ENCODE assay signal across 1 cellular context in the genomic region with DNA sequence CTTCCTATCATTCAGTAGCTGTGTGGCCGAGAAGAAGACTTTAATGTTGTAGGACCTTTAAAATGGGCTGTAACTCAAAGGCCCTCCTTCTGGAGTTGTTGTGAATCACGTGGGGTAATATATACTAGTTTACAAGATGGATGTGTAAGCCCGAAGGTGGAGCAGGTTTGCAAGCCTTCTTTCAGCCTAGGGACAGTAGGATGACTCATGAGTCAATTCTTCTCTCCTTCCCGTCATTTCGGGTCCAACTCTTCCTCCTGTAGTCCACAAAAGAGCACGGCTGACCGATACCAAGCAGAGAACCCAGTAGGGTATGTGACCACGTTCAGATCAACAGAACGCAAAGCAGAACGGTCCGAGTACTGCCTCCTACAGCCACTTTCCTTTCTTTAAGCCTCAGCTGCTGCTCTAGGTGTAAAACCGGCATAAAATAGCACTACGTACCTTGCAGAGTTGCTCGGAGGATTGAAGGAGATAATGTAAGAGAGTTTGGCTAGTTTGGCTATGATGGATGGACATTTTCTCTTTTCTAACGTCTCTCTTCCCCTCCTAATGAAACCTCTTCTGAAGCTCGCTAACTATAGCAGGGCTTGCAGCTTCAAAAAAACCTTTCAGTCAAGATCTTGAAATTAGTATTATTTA.
TF ChIP-seq lines count a peak whose summit lies in the region.

No MANE protein-coding gene starts in this region.

TF ChIP-seq in HepG2, 621 proteins besides CTCF, POLR2A, EP300 and RAD21 (continued from another document and continues in another):
- TF ChIP-seq, protein P1, sequence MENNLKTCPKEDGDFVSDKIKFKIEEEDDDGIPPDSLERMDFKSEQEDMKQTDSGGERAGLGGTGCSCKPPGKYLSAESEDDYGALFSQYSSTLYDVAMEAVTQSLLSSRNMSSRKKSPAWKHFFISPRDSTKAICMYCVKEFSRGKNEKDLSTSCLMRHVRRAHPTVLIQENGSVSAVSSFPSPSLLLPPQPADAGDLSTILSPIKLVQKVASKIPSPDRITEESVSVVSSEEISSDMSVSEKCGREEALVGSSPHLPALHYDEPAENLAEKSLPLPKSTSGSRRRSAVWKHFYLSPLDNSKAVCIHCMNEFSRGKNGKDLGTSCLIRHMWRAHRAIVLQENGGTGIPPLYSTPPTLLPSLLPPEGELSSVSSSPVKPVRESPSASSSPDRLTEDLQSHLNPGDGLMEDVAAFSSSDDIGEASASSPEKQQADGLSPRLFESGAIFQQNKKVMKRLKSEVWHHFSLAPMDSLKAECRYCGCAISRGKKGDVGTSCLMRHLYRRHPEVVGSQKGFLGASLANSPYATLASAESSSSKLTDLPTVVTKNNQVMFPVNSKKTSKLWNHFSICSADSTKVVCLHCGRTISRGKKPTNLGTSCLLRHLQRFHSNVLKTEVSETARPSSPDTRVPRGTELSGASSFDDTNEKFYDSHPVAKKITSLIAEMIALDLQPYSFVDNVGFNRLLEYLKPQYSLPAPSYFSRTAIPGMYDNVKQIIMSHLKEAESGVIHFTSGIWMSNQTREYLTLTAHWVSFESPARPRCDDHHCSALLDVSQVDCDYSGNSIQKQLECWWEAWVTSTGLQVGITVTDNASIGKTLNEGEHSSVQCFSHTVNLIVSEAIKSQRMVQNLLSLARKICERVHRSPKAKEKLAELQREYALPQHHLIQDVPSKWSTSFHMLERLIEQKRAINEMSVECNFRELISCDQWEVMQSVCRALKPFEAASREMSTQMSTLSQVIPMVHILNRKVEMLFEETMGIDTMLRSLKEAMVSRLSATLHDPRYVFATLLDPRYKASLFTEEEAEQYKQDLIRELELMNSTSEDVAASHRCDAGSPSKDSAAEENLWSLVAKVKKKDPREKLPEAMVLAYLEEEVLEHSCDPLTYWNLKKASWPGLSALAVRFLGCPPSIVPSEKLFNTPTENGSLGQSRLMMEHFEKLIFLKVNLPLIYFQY (CRISPR knock-in tag; IDR thresholded peaks at IDR 0.05; ENCODE audit: borderline replicate concordance): peak; percentile 47; the same call in 1 of the 2 replicates
- TF ChIP-seq, protein P2, sequence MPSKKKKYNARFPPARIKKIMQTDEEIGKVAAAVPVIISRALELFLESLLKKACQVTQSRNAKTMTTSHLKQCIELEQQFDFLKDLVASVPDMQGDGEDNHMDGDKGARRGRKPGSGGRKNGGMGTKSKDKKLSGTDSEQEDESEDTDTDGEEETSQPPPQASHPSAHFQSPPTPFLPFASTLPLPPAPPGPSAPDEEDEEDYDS (CRISPR knock-in tag; IDR thresholded peaks at IDR 0.05): peak; percentile 41; the same call in 1 of the 2 replicates
- TF ChIP-seq, protein P3, sequence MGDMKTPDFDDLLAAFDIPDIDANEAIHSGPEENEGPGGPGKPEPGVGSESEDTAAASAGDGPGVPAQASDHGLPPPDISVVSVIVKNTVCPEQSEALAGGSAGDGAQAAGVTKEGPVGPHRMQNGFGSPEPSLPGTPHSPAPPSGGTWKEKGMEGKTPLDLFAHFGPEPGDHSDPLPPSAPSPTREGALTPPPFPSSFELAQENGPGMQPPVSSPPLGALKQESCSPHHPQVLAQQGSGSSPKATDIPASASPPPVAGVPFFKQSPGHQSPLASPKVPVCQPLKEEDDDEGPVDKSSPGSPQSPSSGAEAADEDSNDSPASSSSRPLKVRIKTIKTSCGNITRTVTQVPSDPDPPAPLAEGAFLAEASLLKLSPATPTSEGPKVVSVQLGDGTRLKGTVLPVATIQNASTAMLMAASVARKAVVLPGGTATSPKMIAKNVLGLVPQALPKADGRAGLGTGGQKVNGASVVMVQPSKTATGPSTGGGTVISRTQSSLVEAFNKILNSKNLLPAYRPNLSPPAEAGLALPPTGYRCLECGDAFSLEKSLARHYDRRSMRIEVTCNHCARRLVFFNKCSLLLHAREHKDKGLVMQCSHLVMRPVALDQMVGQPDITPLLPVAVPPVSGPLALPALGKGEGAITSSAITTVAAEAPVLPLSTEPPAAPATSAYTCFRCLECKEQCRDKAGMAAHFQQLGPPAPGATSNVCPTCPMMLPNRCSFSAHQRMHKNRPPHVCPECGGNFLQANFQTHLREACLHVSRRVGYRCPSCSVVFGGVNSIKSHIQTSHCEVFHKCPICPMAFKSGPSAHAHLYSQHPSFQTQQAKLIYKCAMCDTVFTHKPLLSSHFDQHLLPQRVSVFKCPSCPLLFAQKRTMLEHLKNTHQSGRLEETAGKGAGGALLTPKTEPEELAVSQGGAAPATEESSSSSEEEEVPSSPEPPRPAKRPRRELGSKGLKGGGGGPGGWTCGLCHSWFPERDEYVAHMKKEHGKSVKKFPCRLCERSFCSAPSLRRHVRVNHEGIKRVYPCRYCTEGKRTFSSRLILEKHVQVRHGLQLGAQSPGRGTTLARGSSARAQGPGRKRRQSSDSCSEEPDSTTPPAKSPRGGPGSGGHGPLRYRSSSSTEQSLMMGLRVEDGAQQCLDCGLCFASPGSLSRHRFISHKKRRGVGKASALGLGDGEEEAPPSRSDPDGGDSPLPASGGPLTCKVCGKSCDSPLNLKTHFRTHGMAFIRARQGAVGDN (CRISPR knock-in tag; IDR thresholded peaks at IDR 0.05): no peak
- no peak for TF ChIP-seq GPN1 (CRISPR knock-in tag; IDR thresholded peaks at IDR 0.05; ENCODE audit: borderline replicate concordance)
- TF ChIP-seq DNMT3B (CRISPR knock-in tag; conservative IDR thresholded peaks at IDR 0.05): 0 out of 2 replicates have a peak, but pooled peaks have one; percentile 46
- TF ChIP-seq PHB2 (IDR thresholded peaks at IDR 0.05; ENCODE audit: partially characterized antibody): no peak
- no peak for TF ChIP-seq ZNF12 (CRISPR knock-in tag; IDR thresholded peaks at IDR 0.05)
- TF ChIP-seq, protein P4, sequence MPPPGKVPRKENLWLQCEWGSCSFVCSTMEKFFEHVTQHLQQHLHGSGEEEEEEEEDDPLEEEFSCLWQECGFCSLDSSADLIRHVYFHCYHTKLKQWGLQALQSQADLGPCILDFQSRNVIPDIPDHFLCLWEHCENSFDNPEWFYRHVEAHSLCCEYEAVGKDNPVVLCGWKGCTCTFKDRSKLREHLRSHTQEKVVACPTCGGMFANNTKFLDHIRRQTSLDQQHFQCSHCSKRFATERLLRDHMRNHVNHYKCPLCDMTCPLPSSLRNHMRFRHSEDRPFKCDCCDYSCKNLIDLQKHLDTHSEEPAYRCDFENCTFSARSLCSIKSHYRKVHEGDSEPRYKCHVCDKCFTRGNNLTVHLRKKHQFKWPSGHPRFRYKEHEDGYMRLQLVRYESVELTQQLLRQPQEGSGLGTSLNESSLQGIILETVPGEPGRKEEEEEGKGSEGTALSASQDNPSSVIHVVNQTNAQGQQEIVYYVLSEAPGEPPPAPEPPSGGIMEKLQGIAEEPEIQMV (CRISPR knock-in tag; IDR thresholded peaks at IDR 0.05; ENCODE audit: low read depth): no peak
- TF ChIP-seq NCOA5 (CRISPR knock-in tag; IDR thresholded peaks at IDR 0.05): no peak
- TF ChIP-seq NR1H2 (CRISPR knock-in tag; IDR thresholded peaks at IDR 0.05; ENCODE audit: borderline replicate concordance, low read depth): no peak
- TF ChIP-seq ATF1 (CRISPR knock-in tag; IDR thresholded peaks at IDR 0.05): no peak
- no peak for TF ChIP-seq NR2C2 (CRISPR knock-in tag; IDR thresholded peaks at IDR 0.05; ENCODE audit: borderline replicate concordance)
- TF ChIP-seq, protein P5, sequence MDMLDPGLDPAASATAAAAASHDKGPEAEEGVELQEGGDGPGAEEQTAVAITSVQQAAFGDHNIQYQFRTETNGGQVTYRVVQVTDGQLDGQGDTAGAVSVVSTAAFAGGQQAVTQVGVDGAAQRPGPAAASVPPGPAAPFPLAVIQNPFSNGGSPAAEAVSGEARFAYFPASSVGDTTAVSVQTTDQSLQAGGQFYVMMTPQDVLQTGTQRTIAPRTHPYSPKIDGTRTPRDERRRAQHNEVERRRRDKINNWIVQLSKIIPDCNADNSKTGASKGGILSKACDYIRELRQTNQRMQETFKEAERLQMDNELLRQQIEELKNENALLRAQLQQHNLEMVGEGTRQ (IDR thresholded peaks at IDR 0.05; ENCODE audit: low read depth, low read length): 0 out of 2 replicates have a peak, but pooled peaks have one; percentile 20
- TF ChIP-seq, protein P5 (CRISPR knock-in tag; IDR thresholded peaks at IDR 0.05; ENCODE audit: borderline replicate concordance): peak; percentile 58; the same call in 1 of the 2 replicates
- TF ChIP-seq ZBTB1 (CRISPR knock-in tag; IDR thresholded peaks at IDR 0.05; ENCODE audit: borderline replicate concordance): no peak
- TF ChIP-seq, protein P6, sequence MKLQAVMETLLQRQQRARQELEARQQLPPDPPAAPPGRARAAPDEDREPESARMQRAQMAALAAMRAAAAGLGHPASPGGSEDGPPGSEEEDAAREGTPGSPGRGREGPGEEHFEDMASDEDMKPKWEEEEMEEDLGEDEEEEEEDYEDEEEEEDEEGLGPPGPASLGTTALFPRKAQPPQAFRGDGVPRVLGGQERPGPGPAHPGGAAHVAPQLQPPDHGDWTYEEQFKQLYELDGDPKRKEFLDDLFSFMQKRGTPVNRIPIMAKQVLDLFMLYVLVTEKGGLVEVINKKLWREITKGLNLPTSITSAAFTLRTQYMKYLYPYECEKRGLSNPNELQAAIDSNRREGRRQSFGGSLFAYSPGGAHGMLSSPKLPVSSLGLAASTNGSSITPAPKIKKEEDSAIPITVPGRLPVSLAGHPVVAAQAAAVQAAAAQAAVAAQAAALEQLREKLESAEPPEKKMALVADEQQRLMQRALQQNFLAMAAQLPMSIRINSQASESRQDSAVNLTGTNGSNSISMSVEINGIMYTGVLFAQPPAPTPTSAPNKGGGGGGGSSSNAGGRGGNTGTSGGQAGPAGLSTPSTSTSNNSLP (IDR thresholded peaks at IDR 0.05; ENCODE audit: low read depth, low read length): 0 out of 2 replicates have a peak, but pooled peaks have one; percentile 17
- TF ChIP-seq ZNF629 (CRISPR knock-in tag; conservative IDR thresholded peaks at IDR 0.05): peak; percentile 37
- no peak for TF ChIP-seq JARID2 (CRISPR knock-in tag; IDR thresholded peaks at IDR 0.05; ENCODE audit: insufficient replicate concordance)
- no peak for TF ChIP-seq ZNF660 (CRISPR knock-in tag; IDR thresholded peaks at IDR 0.05; ENCODE audit: borderline replicate concordance, low read depth)
- no peak for TF ChIP-seq SIN3A (IDR thresholded peaks at IDR 0.05; ENCODE audit: borderline replicate concordance, low read depth, low read length)
- TF ChIP-seq, protein P7, sequence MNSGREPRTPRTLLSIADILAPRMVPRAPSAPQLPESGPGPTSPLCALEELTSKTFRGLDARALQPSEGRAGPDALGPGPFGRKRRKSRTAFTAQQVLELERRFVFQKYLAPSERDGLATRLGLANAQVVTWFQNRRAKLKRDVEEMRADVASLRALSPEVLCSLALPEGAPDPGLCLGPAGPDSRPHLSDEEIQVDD (CRISPR knock-in tag; IDR thresholded peaks at IDR 0.05; ENCODE audit: borderline replicate concordance): no peak
- TF ChIP-seq RORA (CRISPR knock-in tag; IDR thresholded peaks at IDR 0.05): no peak
- TF ChIP-seq ZNF30 (CRISPR knock-in tag; IDR thresholded peaks at IDR 0.05): no peak
- TF ChIP-seq ZNF644 (CRISPR knock-in tag; IDR thresholded peaks at IDR 0.05; ENCODE audit: low read depth): no peak
- TF ChIP-seq SIX1 (CRISPR knock-in tag; IDR thresholded peaks at IDR 0.05; ENCODE audit: borderline replicate concordance): no peak
- TF ChIP-seq KMT2B (CRISPR knock-in tag; IDR thresholded peaks at IDR 0.05): 0 out of 2 replicates have a peak, but pooled peaks have one; percentile 36
- no peak for TF ChIP-seq ZNF20 (CRISPR knock-in tag; IDR thresholded peaks at IDR 0.05)
- TF ChIP-seq ZNF75D (CRISPR knock-in tag; IDR thresholded peaks at IDR 0.05; ENCODE audit: borderline replicate concordance): no peak
- no peak for TF ChIP-seq MXI1 (IDR thresholded peaks at IDR 0.05; ENCODE audit: borderline replicate concordance, low read depth, low read length)
- 0 out of 2 replicates have a peak, but pooled peaks have one; percentile 18 for TF ChIP-seq ZFY (CRISPR knock-in tag; IDR thresholded peaks at IDR 0.05)
- no peak for TF ChIP-seq TOE1 (CRISPR knock-in tag; IDR thresholded peaks at IDR 0.05)
- TF ChIP-seq NR3C1 (CRISPR knock-in tag; IDR thresholded peaks at IDR 0.05): no peak
- TF ChIP-seq RBFOX2 (IDR thresholded peaks at IDR 0.05; ENCODE audit: low read depth, low read length): no peak
- no peak for TF ChIP-seq ZNF24 (IDR thresholded peaks at IDR 0.05)
- no peak for TF ChIP-seq MBNL3 (CRISPR knock-in tag; conservative IDR thresholded peaks at IDR 0.05)
- TF ChIP-seq PRMT3 (CRISPR knock-in tag; IDR thresholded peaks at IDR 0.05; ENCODE audit: borderline replicate concordance, low read depth): no peak
- TF ChIP-seq, protein P8, sequence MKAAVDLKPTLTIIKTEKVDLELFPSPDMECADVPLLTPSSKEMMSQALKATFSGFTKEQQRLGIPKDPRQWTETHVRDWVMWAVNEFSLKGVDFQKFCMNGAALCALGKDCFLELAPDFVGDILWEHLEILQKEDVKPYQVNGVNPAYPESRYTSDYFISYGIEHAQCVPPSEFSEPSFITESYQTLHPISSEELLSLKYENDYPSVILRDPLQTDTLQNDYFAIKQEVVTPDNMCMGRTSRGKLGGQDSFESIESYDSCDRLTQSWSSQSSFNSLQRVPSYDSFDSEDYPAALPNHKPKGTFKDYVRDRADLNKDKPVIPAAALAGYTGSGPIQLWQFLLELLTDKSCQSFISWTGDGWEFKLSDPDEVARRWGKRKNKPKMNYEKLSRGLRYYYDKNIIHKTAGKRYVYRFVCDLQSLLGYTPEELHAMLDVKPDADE (CRISPR knock-in tag; IDR thresholded peaks at IDR 0.05): no peak
- no peak for TF ChIP-seq ZNF263 (CRISPR knock-in tag; IDR thresholded peaks at IDR 0.05)
- no peak for TF ChIP-seq ELF1 (CRISPR knock-in tag; IDR thresholded peaks at IDR 0.05)
- no peak for TF ChIP-seq ZNF451 (CRISPR knock-in tag; IDR thresholded peaks at IDR 0.05)
- TF ChIP-seq, protein P9, sequence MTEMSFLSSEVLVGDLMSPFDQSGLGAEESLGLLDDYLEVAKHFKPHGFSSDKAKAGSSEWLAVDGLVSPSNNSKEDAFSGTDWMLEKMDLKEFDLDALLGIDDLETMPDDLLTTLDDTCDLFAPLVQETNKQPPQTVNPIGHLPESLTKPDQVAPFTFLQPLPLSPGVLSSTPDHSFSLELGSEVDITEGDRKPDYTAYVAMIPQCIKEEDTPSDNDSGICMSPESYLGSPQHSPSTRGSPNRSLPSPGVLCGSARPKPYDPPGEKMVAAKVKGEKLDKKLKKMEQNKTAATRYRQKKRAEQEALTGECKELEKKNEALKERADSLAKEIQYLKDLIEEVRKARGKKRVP (CRISPR knock-in tag; IDR thresholded peaks at IDR 0.05): no peak
- no peak for TF ChIP-seq REL (CRISPR knock-in tag; conservative IDR thresholded peaks at IDR 0.05)
- TF ChIP-seq, protein P10, sequence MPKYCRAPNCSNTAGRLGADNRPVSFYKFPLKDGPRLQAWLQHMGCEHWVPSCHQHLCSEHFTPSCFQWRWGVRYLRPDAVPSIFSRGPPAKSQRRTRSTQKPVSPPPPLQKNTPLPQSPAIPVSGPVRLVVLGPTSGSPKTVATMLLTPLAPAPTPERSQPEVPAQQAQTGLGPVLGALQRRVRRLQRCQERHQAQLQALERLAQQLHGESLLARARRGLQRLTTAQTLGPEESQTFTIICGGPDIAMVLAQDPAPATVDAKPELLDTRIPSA (CRISPR knock-in tag; IDR thresholded peaks at IDR 0.05; ENCODE audit: borderline replicate concordance): no peak
- peak; percentile 13 for TF ChIP-seq YY1 (IDR thresholded peaks at IDR 0.05; ENCODE audit: insufficient read depth, insufficient replicate concordance, low read depth, low read length)
- TF ChIP-seq RXRA (CRISPR knock-in tag; IDR thresholded peaks at IDR 0.05): no peak
- TF ChIP-seq ARNTL (CRISPR knock-in tag; IDR thresholded peaks at IDR 0.05): no peak
- no peak for TF ChIP-seq BHLHE40 (IDR thresholded peaks at IDR 0.05; ENCODE audit: low read length)
